Comparison of ENCODE assay signal across 1 cellular context in genomic region chr22:40221055-40221414, GRCh38.
TF ChIP-seq lines count a peak whose summit lies in the region.

No MANE protein-coding gene starts in this region.

TF ChIP-seq in endothelial cell of umbilical vein, 7 proteins besides CTCF, POLR2A, EP300 and RAD21 (continued from another document):
- TF ChIP-seq EZH2 (IDR thresholded peaks at IDR 0.05; ENCODE audit: borderline replicate concordance, low read depth, low read length, severe bottlenecking) (no peak), MYC (IDR thresholded peaks at IDR 0.05; ENCODE audit: low read depth, low read length) (no peak), JUN (IDR thresholded peaks at IDR 0.05; ENCODE audit: borderline replicate concordance, insufficient read depth, insufficient read length, low read depth) (no peak), GATA2 (IDR thresholded peaks at IDR 0.05; ENCODE audit: insufficient read depth, insufficient read length, low read depth, low read length) (no peak)
